ENCODE assay signal across 18 cellular contexts in the genomic region with DNA sequence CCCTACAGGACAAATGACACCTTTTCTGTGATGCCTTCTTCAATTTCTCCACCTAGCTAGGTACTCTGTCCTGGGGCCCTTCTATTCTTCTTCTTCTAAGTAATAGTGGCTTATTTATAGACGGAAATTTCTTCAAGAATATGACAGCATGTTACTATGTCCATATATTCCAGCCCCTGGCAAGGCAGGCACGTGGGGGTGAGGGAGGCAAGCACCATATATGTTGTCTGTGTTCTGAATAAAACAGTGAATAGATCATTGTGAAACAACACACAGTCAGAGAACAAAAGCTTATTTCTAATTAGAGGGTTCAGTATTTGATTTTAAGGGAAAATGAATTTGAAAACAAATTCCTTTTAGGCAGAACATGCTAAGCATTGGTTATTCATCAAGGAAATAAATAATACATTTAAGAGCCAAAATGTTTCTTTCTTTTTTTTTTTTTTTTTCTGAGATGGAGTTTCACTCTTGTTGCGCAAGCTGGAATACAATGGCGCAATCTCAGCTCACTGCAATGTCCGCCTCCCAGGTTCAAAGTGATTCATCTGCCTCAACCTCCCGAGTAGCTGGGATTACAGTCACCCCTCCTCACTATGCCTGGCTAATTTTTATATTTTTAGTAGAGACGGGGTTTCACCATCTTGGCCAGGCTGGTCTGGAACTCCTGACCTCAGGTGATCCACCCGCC. TPM values are rescaled to one million over a fixed set of nuclear protein-coding genes. Genes with fewer than 3 reads are reported as not detected.
DNase-seq lines count a peak whose midpoint lies in the region; ATAC-seq and TF ChIP-seq lines count a peak whose summit lies in the region.
"Had no signal": no experiment of that assay in that cellular context is flagged by ENCODE, and none has a peak within 500 bp of the region (broad histone marks: within the 10 kb centered on the region; RNA-seq: fewer than 3 reads in every experiment).

No MANE protein-coding gene starts in this region.

- H3K4me3 Mint-ChIP-seq in activated CD8-positive, alpha-beta T cell treated with anti-CD3 and anti-CD28 coated beads for 36 hours, result no peak overlapping the region
- no peak overlapping the region for H3K4me3 Mint-ChIP-seq in activated CD8-positive, alpha-beta T cell treated with anti-CD3 and anti-CD28 coated beads, Interleukin-2, amount 10 ng/mL, durations not matched to agents 7 days and 5 days
- peak overlapping the region; percentile 44 for H3K4me3 Mint-ChIP-seq in activated T-helper 17 cell treated with anti-CD3 and anti-CD28 coated beads, Interleukin-2, amount 50 U/mL, for 72 hours
- H3K4me3 Mint-ChIP-seq: endodermal cell, H9 had no signal

- peak overlapping the region in 3 of 4 donors; percentile 22 to 74 (median 68) for H3K27ac ChIP-seq in tibial nerve
- H3K27ac ChIP-seq: tibial artery had no signal

- peaks cover 61% of the 10 kb centered on the region for H3K36me3 Mint-ChIP-seq in activated CD8-positive, alpha-beta T cell treated with anti-CD3 and anti-CD28 coated beads for 36 hours (ENCODE audit: low read depth)
- H3K36me3 Mint-ChIP-seq in activated CD8-positive, alpha-beta T cell treated with anti-CD3 and anti-CD28 coated beads, Interleukin-2, amount 10 ng/mL, durations not matched to agents 7 days and 5 days (ENCODE audit: low read depth), result peaks cover 67% of the 10 kb centered on the region
- H3K36me3 Mint-ChIP-seq in activated T-helper 17 cell treated with anti-CD3 and anti-CD28 coated beads, Interleukin-2, amount 50 U/mL, for 72 hours (ENCODE audit: low read depth), result peaks cover 91% of the 10 kb centered on the region

- no peaks in the 10 kb centered on the region for H3K27me3 Mint-ChIP-seq in activated CD8-positive, alpha-beta T cell treated with anti-CD3 and anti-CD28 coated beads for 36 hours
- no peaks in the 10 kb centered on the region for H3K27me3 Mint-ChIP-seq in activated CD8-positive, alpha-beta T cell treated with anti-CD3 and anti-CD28 coated beads, Interleukin-2, amount 10 ng/mL, durations not matched to agents 7 days and 5 days (ENCODE audit: low read depth)
- no peaks in the 10 kb centered on the region for H3K27me3 Mint-ChIP-seq in activated T-helper 17 cell treated with anti-CD3 and anti-CD28 coated beads, Interleukin-2, amount 50 U/mL, for 72 hours

- TF ChIP-seq EP300 in tibial nerve (IDR thresholded peaks at IDR 0.05), result peak in 1 of 2 donors; percentile 45

- POLR2A ChIA-PET in activated CD8-positive, alpha-beta T cell treated with anti-CD3 and anti-CD28 coated beads for 36 hours (lab: Charles Lee), result interaction anchor here (0.6 kb wide), 1 partner anchor 8 kb away, joined by 3 read pairs; no protein-coding TSS in a partner anchor
- POLR2A ChIA-PET in activated CD8-positive, alpha-beta T cell treated with anti-CD3 and anti-CD28 coated beads, Interleukin-2, amount 10 ng/mL, durations not matched to agents 7 days and 5 days (lab: Charles Lee), result no interaction called here

- peaks cover 30% of the 10 kb centered on the region for H3K4me1 Mint-ChIP-seq in activated CD8-positive, alpha-beta T cell treated with anti-CD3 and anti-CD28 coated beads for 36 hours (ENCODE audit: low read depth)
- peaks cover 28% of the 10 kb centered on the region for H3K4me1 Mint-ChIP-seq in activated CD8-positive, alpha-beta T cell treated with anti-CD3 and anti-CD28 coated beads, Interleukin-2, amount 10 ng/mL, durations not matched to agents 7 days and 5 days (ENCODE audit: low read depth)
- peaks cover 26% of the 10 kb centered on the region for H3K4me1 Mint-ChIP-seq in activated T-helper 17 cell treated with anti-CD3 and anti-CD28 coated beads, Interleukin-2, amount 50 U/mL, for 72 hours

- CTCF ChIA-PET in activated CD8-positive, alpha-beta T cell treated with anti-CD3 and anti-CD28 coated beads for 36 hours (lab: Charles Lee), result interaction anchor here (0.7 to 1.2 kb wide), 3 partner anchors 106 to 295 kb away, joined by 3 to 4 read pairs (median 3); no protein-coding TSS in a partner anchor
- CTCF ChIA-PET in activated CD8-positive, alpha-beta T cell treated with anti-CD3 and anti-CD28 coated beads, Interleukin-2, amount 10 ng/mL, durations not matched to agents 7 days and 5 days (lab: Charles Lee), result interaction anchor here (0.8 to 1.2 kb wide), 2 partner anchors 18 to 108 kb away, joined by 3 read pairs; no protein-coding TSS in a partner anchor

- H3K27me3 ChIP-seq in tibial nerve, result no peaks in the 10 kb centered on the region
- H3K27me3 ChIP-seq: tibial artery had no signal

- H3K4me1 ChIP-seq in tibial nerve, result peaks cover 0 to 21% (median 5%) of the 10 kb centered on the region in 4 donors

- H3K36me3 ChIP-seq in tibial nerve, result peaks cover 0 to 92% (median 16%) of the 10 kb centered on the region in 3 donors

- H3K9me3 Mint-ChIP-seq in activated CD8-positive, alpha-beta T cell treated with anti-CD3 and anti-CD28 coated beads for 36 hours, result no peaks in the 10 kb centered on the region
- H3K9me3 Mint-ChIP-seq in activated CD8-positive, alpha-beta T cell treated with anti-CD3 and anti-CD28 coated beads, Interleukin-2, amount 10 ng/mL, durations not matched to agents 7 days and 5 days (ENCODE audit: insufficient read depth), result no peaks in the 10 kb centered on the region
- no peaks in the 10 kb centered on the region for H3K9me3 Mint-ChIP-seq in activated T-helper 17 cell treated with anti-CD3 and anti-CD28 coated beads, Interleukin-2, amount 50 U/mL, for 72 hours
- H3K9me3 Mint-ChIP-seq: endodermal cell, H9 had no signal

- no peak for ATAC-seq in activated CD8-positive, alpha-beta T cell treated with anti-CD3 and anti-CD28 coated beads for 36 hours
- ATAC-seq in activated CD8-positive, alpha-beta T cell treated with anti-CD3 and anti-CD28 coated beads, Interleukin-2, amount 10 ng/mL, durations not matched to agents 7 days and 5 days, result no peak
- no peak for ATAC-seq in activated T-helper 17 cell treated with anti-CD3 and anti-CD28 coated beads, Interleukin-2, amount 50 U/mL, for 72 hours (replicated peaks)
- ATAC-seq in GM19467 (IDR thresholded peaks at IDR 0.05; ENCODE audit: unreplicated experiment), result no peak

- 58 to 66% methylated on average over 8 of the region's 8 CpGs for WGBS in tibial nerve, 2 donors

- H3K9me3 ChIP-seq in tibial nerve, result no peaks in the 10 kb centered on the region
- H3K9me3 ChIP-seq: tibial artery had no signal

- no peak for TF ChIP-seq CTCF in activated CD8-positive, alpha-beta T cell treated with anti-CD3 and anti-CD28 coated beads for 36 hours (IDR thresholded peaks at IDR 0.05)
- no peak for TF ChIP-seq CTCF in fibroblast of villous mesenchyme (IDR thresholded peaks at IDR 0.05; ENCODE audit: insufficient read depth, low read depth, low read length)
- TF ChIP-seq CTCF in tibial nerve (IDR thresholded peaks at IDR 0.05), result no peak

- H3K27ac Mint-ChIP-seq in activated CD8-positive, alpha-beta T cell treated with anti-CD3 and anti-CD28 coated beads for 36 hours, result peak overlapping the region; percentile 4
- H3K27ac Mint-ChIP-seq in activated CD8-positive, alpha-beta T cell treated with anti-CD3 and anti-CD28 coated beads, Interleukin-2, amount 10 ng/mL, durations not matched to agents 7 days and 5 days, result no peak overlapping the region
- H3K27ac Mint-ChIP-seq in activated T-helper 17 cell treated with anti-CD3 and anti-CD28 coated beads, Interleukin-2, amount 50 U/mL, for 72 hours, result peak overlapping the region; percentile 65
- H3K27ac Mint-ChIP-seq: endodermal cell, H9 had no signal

- H3K4me3 ChIP-seq in fibroblast of villous mesenchyme (ENCODE audit: low read depth, low read length), result no peak overlapping the region
- no peak overlapping the region for H3K4me3 ChIP-seq in tibial nerve
- H3K4me3 ChIP-seq: tibial artery had no signal

- TF ChIP-seq POLR2A in tibial nerve (IDR thresholded peaks at IDR 0.05), result no peak

- intact Hi-C loops in activated CD8-positive, alpha-beta T cell treated with anti-CD3 and anti-CD28 coated beads for 36 hours (cut with micrococcal nuclease), result no loop called here

- DNase-seq in activated CD8-positive, alpha-beta T cell treated with anti-CD3 and anti-CD28 coated beads for 36 hours, result no peak
- DNase-seq in activated CD8-positive, alpha-beta T cell treated with anti-CD3 and anti-CD28 coated beads, Interleukin-2, amount 10 ng/mL, durations not matched to agents 7 days and 5 days, result no peak
- peak; percentile 83 for DNase-seq in fibroblast of villous mesenchyme (ENCODE audit: low read depth)
- DNase-seq in tibial nerve (ENCODE audit: low spot score in 2 of 2), result peak in 1 of 2 donors; percentile 54
- DNase-seq in GM03348 (ENCODE audit: low spot score), result no peak
- no peak for DNase-seq in HT-29 (ENCODE audit: low spot score)
- DNase-seq: ACHN; activated CD4-positive, alpha-beta T cell treated with anti-CD3 and anti-CD28 coated beads, Interleukin-2, amount 50 U/mL, for 48 hours; endodermal cell; H9; islet precursor cell; MM.1S; NCI-H510A; tibial artery had no signal

RNA-seq across cellular contexts. Expression of gene HEBP2, which starts 6.2 kb away (rescaled TPM):
- total RNA-seq in activated CD8-positive, alpha-beta T cell treated with anti-CD3 and anti-CD28 coated beads for 36 hours, result 10 to 100 TPM; 28.2 to 28.7 TPM
- total RNA-seq in activated CD8-positive, alpha-beta T cell treated with anti-CD3 and anti-CD28 coated beads, Interleukin-2, amount 10 ng/mL, durations not matched to agents 7 days and 5 days, result 10 to 100 TPM; 40.8 to 43.5 TPM
- 10 to 100 TPM; 28.6 to 44.7 TPM for total RNA-seq in activated T-helper 17 cell treated with anti-CD3 and anti-CD28 coated beads, Interleukin-2, amount 50 U/mL, for 72 hours
- total RNA-seq in fibroblast of villous mesenchyme (13.8 and 22.2 TPM in 2 replicates), tibial nerve (100 to 1,000 TPM; 120 to 243 (median 185) TPM)
- 124 and 130 TPM in 2 replicates for total RNA-seq in HT-29 (2014; rRNA removed; shearing (Covaris generic))

RNA-seq across cellular contexts. Expression of gene SMIM28, which starts 32.5 kb away (rescaled TPM):
- not detected for total RNA-seq in activated CD8-positive, alpha-beta T cell treated with anti-CD3 and anti-CD28 coated beads for 36 hours
- not detected for total RNA-seq in activated CD8-positive, alpha-beta T cell treated with anti-CD3 and anti-CD28 coated beads, Interleukin-2, amount 10 ng/mL, durations not matched to agents 7 days and 5 days
- total RNA-seq in activated T-helper 17 cell treated with anti-CD3 and anti-CD28 coated beads, Interleukin-2, amount 50 U/mL, for 72 hours, result not detected
- total RNA-seq in fibroblast of villous mesenchyme, result not detected in 2 replicates
- total RNA-seq in tibial nerve, result not detected
- not detected in 2 replicates for total RNA-seq in HT-29 (2014; rRNA removed; shearing (Covaris generic))
- total RNA-seq: G401, H9, osteocyte had no signal
